In genomic region chr11:126997641-126998040, GRCh38 we compare ENCODE assay signal across 25 cellular contexts. TPM values are rescaled to one million over a fixed set of nuclear protein-coding genes. Genes with fewer than 3 reads are reported as not detected.
"Had no signal": no experiment of that assay in that cellular context is flagged by ENCODE, and none has a peak within 500 bp of the region (broad histone marks: within the 10 kb centered on the region; RNA-seq: fewer than 3 reads in every experiment).

No MANE protein-coding gene starts in this region.

- H3K27me3 ChIP-seq: right atrium auricular region had no signal

- H3K9me3 ChIP-seq: esophagus muscularis mucosa, gastrocnemius medialis, right atrium auricular region, thyroid gland, upper lobe of right lung had no signal

- H3K9me3 Mint-ChIP-seq: activated naive CD4-positive, alpha-beta T cell treated with anti-CD3 and anti-CD28 coated beads, Interleukin-2, amount 50 U/mL, for 24 hours; mesothelial cell of epicardium; neural progenitor cell; stimulated activated naive CD8-positive, alpha-beta T cell treated with anti-CD3 and anti-CD28 coated beads, Interleukin-15, Interleukin-2, amounts not matched to agents 100 ng/mL and 50 ng/mL, for 24 hours; T-cell; T-helper 2 cell treated with Interferon-gamma antibody and Interleukin-4, amounts not matched to agents 5 μg/mL and 100 μg/mL, for 36 hours had no signal

- H3K4me3 ChIP-seq: esophagus muscularis mucosa, gastrocnemius medialis, neural progenitor cell, right atrium auricular region, thyroid gland, upper lobe of right lung had no signal

- H3K9ac ChIP-seq: neural progenitor cell had no signal

- FAIRE-seq: colon, TTC549 had no signal

- H3K4me2 ChIP-seq: neural progenitor cell had no signal

- H3K36me3 Mint-ChIP-seq: activated naive CD4-positive, alpha-beta T cell treated with anti-CD3 and anti-CD28 coated beads, Interleukin-2, amount 50 U/mL, for 24 hours; mesothelial cell of epicardium; neural progenitor cell; T-cell had no signal

- H2AFZ ChIP-seq: neural progenitor cell had no signal

- H3K36me3 ChIP-seq: brain microvascular endothelial cell, esophagus muscularis mucosa, gastrocnemius medialis, neural progenitor cell, right atrium auricular region, thyroid gland, upper lobe of right lung, WERI-Rb-1 had no signal

- H3K4me1 Mint-ChIP-seq: activated naive CD4-positive, alpha-beta T cell treated with anti-CD3 and anti-CD28 coated beads, Interleukin-2, amount 50 U/mL, for 24 hours; T-cell had no signal

- H3K4me1 ChIP-seq: gastrocnemius medialis, thyroid gland, upper lobe of right lung had no signal

- H3K27ac ChIP-seq: brain microvascular endothelial cell, esophagus muscularis mucosa, gastrocnemius medialis, neural progenitor cell, right atrium auricular region, thyroid gland, upper lobe of right lung, WERI-Rb-1 had no signal

- ATAC-seq: gastrocnemius medialis, left ventricle myocardium superior, T-cell, upper lobe of right lung had no signal

- DNase-seq: activated CD4-positive, CD25-positive, alpha-beta regulatory T cell treated with anti-CD3 and anti-CD28 coated beads, Interleukin-2, amount 50 U/mL, for 72 hours; activated gamma-delta T cell treated with Interleukin-2 at 50 U/mL for 16 hours; activated T-cell treated with anti-CD3 and anti-CD28 coated beads, Interleukin-2, amount 50 U/mL, for 1 hour; aorta; brain microvascular endothelial cell; gastrocnemius medialis; left ventricle myocardium superior; mammary epithelial cell; stimulated activated CD4-positive, alpha-beta T cell treated with anti-CD3 and anti-CD28 coated beads, Interleukin-12 subunit alpha, Interleukin-12 subunit beta, amount 100 ng/mL, for 4 hours; stimulated activated CD4-positive, alpha-beta T cell treated with anti-CD3 and anti-CD28 coated beads, Interleukin-4, amount 100 ng/mL, for 4 hours; T-cell; thyroid gland; upper lobe of right lung; WERI-Rb-1 had no signal

- H3K27ac Mint-ChIP-seq: activated naive CD4-positive, alpha-beta T cell treated with anti-CD3 and anti-CD28 coated beads, Interleukin-2, amount 50 U/mL, for 24 hours; mesothelial cell of epicardium; neural progenitor cell; progenitor cell of endocrine pancreas; stimulated activated naive CD8-positive, alpha-beta T cell treated with anti-CD3 and anti-CD28 coated beads, Interleukin-15, Interleukin-2, amounts not matched to agents 100 ng/mL and 50 ng/mL, for 24 hours; T-cell; T-helper 2 cell treated with Interferon-gamma antibody and Interleukin-4, amounts not matched to agents 5 μg/mL and 100 μg/mL, for 36 hours had no signal

- H3K4me3 Mint-ChIP-seq: activated naive CD4-positive, alpha-beta T cell treated with anti-CD3 and anti-CD28 coated beads, Interleukin-2, amount 50 U/mL, for 24 hours; mesothelial cell of epicardium; neural progenitor cell; stimulated activated naive CD8-positive, alpha-beta T cell treated with anti-CD3 and anti-CD28 coated beads, Interleukin-15, Interleukin-2, amounts not matched to agents 100 ng/mL and 50 ng/mL, for 24 hours; T-cell; T-helper 2 cell treated with Interferon-gamma antibody and Interleukin-4, amounts not matched to agents 5 μg/mL and 100 μg/mL, for 36 hours had no signal

RNA-seq across cellular contexts. Expression of gene KIRREL3, which starts 2.9 kb away (rescaled TPM):
- total RNA-seq: dermis microvascular lymphatic vessel endothelial cell, T-cell, upper lobe of right lung had no signal
- polyA plus RNA-seq: aorta had no signal
